In the genomic region with DNA sequence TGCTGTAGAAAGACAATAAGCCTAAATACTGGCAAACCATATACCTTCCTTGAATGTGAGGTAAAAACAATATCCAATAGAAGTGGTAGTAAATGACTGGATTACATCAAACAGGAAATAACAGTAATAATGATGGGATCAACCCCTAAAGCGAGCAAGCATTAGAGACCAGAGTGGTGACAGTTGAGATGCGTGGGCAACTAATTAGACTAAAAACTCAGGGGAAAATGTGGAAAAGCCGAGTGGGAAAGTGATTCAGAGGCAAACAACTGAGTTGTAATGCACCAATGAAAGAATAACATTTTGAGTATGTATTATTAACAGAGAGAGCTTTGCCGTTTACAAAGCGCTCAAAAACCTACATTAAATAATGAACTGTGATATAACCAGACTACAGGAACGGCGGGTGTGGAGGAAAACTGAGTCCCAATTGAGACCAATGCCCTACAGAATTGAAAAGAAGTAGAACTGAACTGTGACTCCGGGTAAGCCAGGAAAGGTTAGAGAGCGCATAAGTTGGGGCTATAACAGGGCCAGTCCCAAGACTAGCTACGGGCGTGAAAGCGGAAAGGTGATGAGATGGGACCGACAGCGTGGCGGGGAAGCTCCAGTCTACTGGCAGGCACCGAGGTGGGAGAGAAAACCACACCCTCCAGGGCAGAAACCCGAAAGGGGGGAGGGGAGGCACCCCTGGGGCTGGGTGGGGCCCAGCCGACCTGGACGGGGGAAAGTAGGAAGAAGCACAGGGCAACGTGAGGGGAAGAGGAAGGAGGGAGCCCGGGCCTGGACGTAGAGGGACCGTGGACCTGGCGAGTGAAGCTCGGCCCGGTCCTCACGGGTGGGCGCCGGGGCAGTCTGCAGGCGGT, we compare ENCODE assay signal across 8 cellular contexts. TPM values are rescaled to one million over a fixed set of nuclear protein-coding genes. Genes with fewer than 3 reads are reported as not detected.
DNase-seq lines count a peak whose midpoint lies in the region; ATAC-seq and TF ChIP-seq lines count a peak whose summit lies in the region.

No MANE protein-coding gene starts in this region.

- TSS peak; percentile 52 for BruUV-seq in A673 (replicated peaks; lab: Mats Ljungman, UMichigan)

- H3K27ac ChIP-seq in A673 (ENCODE audit: low read depth, low read length, poor library complexity, severe bottlenecking) (peak overlapping the region; percentile 100), OCI-LY3 (ENCODE audit: low read length) (peak overlapping the region; percentile 81), foreskin keratinocyte (peak overlapping the region; percentile 97), tibial nerve (peak overlapping the region; percentile 85 to 95 (median 92))

- peaks cover 4% of the 10 kb centered on the region for H3K36me3 ChIP-seq in A673 (ENCODE audit: insufficient read depth, low read length, poor library complexity, severe bottlenecking)
- peaks cover 2% of the 10 kb centered on the region for H3K36me3 ChIP-seq in OCI-LY3 (replicated peaks; ENCODE audit: low read depth, low read length)
- no peaks in the 10 kb centered on the region for H3K36me3 ChIP-seq in tibial nerve

- H4K20me1 ChIP-seq in OCI-LY3 (ENCODE audit: insufficient read depth, low read length), result peaks cover 27% of the 10 kb centered on the region

- no peak for TF ChIP-seq POLR2A in tibial nerve (IDR thresholded peaks at IDR 0.05)

- peaks cover 55% of the 10 kb centered on the region for H3K79me2 ChIP-seq in OCI-LY3 (ENCODE audit: low read length)

- POLR2A ChIA-PET in A673 (lab: Charles Lee; ENCODE audit: low non-redundant PET), result interaction anchor here (0.6 kb wide), 1 partner anchor 566 kb away, joined by 3 read pairs; no protein-coding TSS in a partner anchor

- H3K27me3 Mint-ChIP-seq in activated T-cell treated with anti-CD3 and anti-CD28 coated beads, Interleukin-2, amount 50 U/mL, for 4 hours (ENCODE audit: low read depth), result no peaks in the 10 kb centered on the region
- no peaks in the 10 kb centered on the region for H3K27me3 Mint-ChIP-seq in osteocyte (ENCODE audit: unreplicated experiment)

- H3K4me2 ChIP-seq in OCI-LY3 (ENCODE audit: low read length), result peak overlapping the region; percentile 91

- peak overlapping the region; percentile 73 for H3K4me3 ChIP-seq in A673 (ENCODE audit: low read depth, low read length, poor library complexity, severe bottlenecking)
- H3K4me3 ChIP-seq in OCI-LY3 (ENCODE audit: low read length), result peak overlapping the region; percentile 96
- H3K4me3 ChIP-seq in tibial nerve, result peak overlapping the region; percentile 75 to 100 (median 87)

- CTCF ChIA-PET in A673 (lab: Charles Lee), result no interaction called here

- peak; percentile 22 for ATAC-seq in GM18873 (IDR thresholded peaks at IDR 0.05; ENCODE audit: low FRiP score, unreplicated experiment)
- peak; percentile 24 for ATAC-seq in HG03139 (IDR thresholded peaks at IDR 0.05; ENCODE audit: unreplicated experiment)
- peak; percentile 19 to 27 for ATAC-seq in activated T-cell treated with anti-CD3 and anti-CD28 coated beads, Interleukin-2, amount 50 U/mL, for 4 hours
- peak; percentile 29 for ATAC-seq in foreskin keratinocyte

- WGBS in tibial nerve, 2 donors, result 1% methylated on average over 30 of the region's 30 CpGs

- intact Hi-C loops in A673 (cut with micrococcal nuclease; ENCODE audit: unreplicated experiment), result no loop called here

- peaks cover 16% of the 10 kb centered on the region for H3K4me1 ChIP-seq in A673 (ENCODE audit: insufficient read depth, low read length, poor library complexity, severe bottlenecking)
- peaks cover 31% of the 10 kb centered on the region for H3K4me1 ChIP-seq in OCI-LY3 (ENCODE audit: low read length)
- H3K4me1 ChIP-seq in foreskin keratinocyte, result no peaks in the 10 kb centered on the region
- peaks cover 0 to 25% (median 16%) of the 10 kb centered on the region in 4 donors for H3K4me1 ChIP-seq in tibial nerve

- no peaks in the 10 kb centered on the region for H3K9me3 ChIP-seq in A673 (ENCODE audit: low read depth, low read length, poor library complexity, severe bottlenecking)
- H3K9me3 ChIP-seq in OCI-LY3 (ENCODE audit: insufficient read depth, low read length), result no peaks in the 10 kb centered on the region
- H3K9me3 ChIP-seq in tibial nerve, result no peaks in the 10 kb centered on the region

- DNase-seq in A673 (ENCODE audit: low spot score) (peak; percentile 48), foreskin keratinocyte (peak in 1 of 2 donors; percentile 45), osteocyte (ENCODE audit: extremely low spot score, unreplicated experiment) (peak; percentile 85), tibial nerve (ENCODE audit: low spot score in 2 of 2) (no peak)
- peak; percentile 51 for DNase-seq in activated T-cell treated with anti-CD3 and anti-CD28 coated beads, Interleukin-2, amount 50 U/mL, for 4 hours

- H3K4me1 Mint-ChIP-seq in activated T-cell treated with anti-CD3 and anti-CD28 coated beads, Interleukin-2, amount 50 U/mL, for 4 hours (ENCODE audit: low read depth), result peaks cover 30% of the 10 kb centered on the region
- peaks cover 35% of the 10 kb centered on the region for H3K4me1 Mint-ChIP-seq in osteocyte (ENCODE audit: unreplicated experiment)

- H3K27me3 ChIP-seq in A673 (replicated peaks; ENCODE audit: insufficient read depth, low read depth, low read length, poor library complexity) (no peaks in the 10 kb centered on the region), OCI-LY3 (ENCODE audit: low read depth, low read length) (no peaks in the 10 kb centered on the region), foreskin keratinocyte (no peaks in the 10 kb centered on the region), tibial nerve (no peaks in the 10 kb centered on the region)

- H3K4me3 Mint-ChIP-seq in activated T-cell treated with anti-CD3 and anti-CD28 coated beads, Interleukin-2, amount 50 U/mL, for 4 hours, result peak overlapping the region; percentile 96
- peak overlapping the region; percentile 96 for H3K4me3 Mint-ChIP-seq in osteocyte (ENCODE audit: unreplicated experiment)

- peak overlapping the region; percentile 82 for H3K9ac ChIP-seq in OCI-LY3 (ENCODE audit: low read length)

- TF ChIP-seq CTCF in A673 (conservative IDR thresholded peaks at IDR 0.05; ENCODE audit: low read depth, low read length) (no peak), OCI-LY3 (IDR thresholded peaks at IDR 0.05; ENCODE audit: low read depth, low read length) (no peak), foreskin keratinocyte (conservative IDR thresholded peaks at IDR 0.05) (no peak), osteocyte (IDR thresholded peaks at IDR 0.05) (no peak), tibial nerve (IDR thresholded peaks at IDR 0.05) (no peak)

- TF ChIP-seq EP300 in tibial nerve (IDR thresholded peaks at IDR 0.05), result no peak

- H3K9me3 Mint-ChIP-seq in activated T-cell treated with anti-CD3 and anti-CD28 coated beads, Interleukin-2, amount 50 U/mL, for 4 hours, result no peaks in the 10 kb centered on the region
- no peaks in the 10 kb centered on the region for H3K9me3 Mint-ChIP-seq in osteocyte (ENCODE audit: unreplicated experiment)

- peaks cover 3% of the 10 kb centered on the region for H3K36me3 Mint-ChIP-seq in activated T-cell treated with anti-CD3 and anti-CD28 coated beads, Interleukin-2, amount 50 U/mL, for 4 hours (ENCODE audit: insufficient read depth)
- H3K36me3 Mint-ChIP-seq in osteocyte (ENCODE audit: unreplicated experiment), result peaks cover 2% of the 10 kb centered on the region

- peak overlapping the region; percentile 100 for H3K27ac Mint-ChIP-seq in osteocyte (ENCODE audit: unreplicated experiment)

- H2AFZ ChIP-seq in OCI-LY3 (ENCODE audit: low read depth, low read length), result no peak overlapping the region; the same call in 1 of the 2 replicates

RNA-seq across cellular contexts. Expression of gene UBAP2, which starts 0.6 kb away (rescaled TPM):
- 58.8 and 62.5 TPM in 2 replicates for total RNA-seq in A673 (2021)
- total RNA-seq in activated T-cell treated with anti-CD3 and anti-CD28 coated beads, Interleukin-2, amount 50 U/mL, for 4 hours, result 10 to 100 TPM; 47.9 to 59.4 (median 52.3) TPM
- 29.7 and 31.4 TPM in 2 replicates for total RNA-seq in foreskin keratinocyte
- polyA plus RNA-seq in foreskin keratinocyte, result 22.5 and 22.6 TPM in 2 replicates
- 39.9 and 40.6 TPM in 2 replicates for total RNA-seq in osteocyte
- total RNA-seq in tibial nerve, result 10 to 100 TPM; 29.7 to 36.9 (median 34.3) TPM

Comparison
In these comparisons a context has a peak if more than half of its experiments do, and no peak if none do; other contexts are left out.
1. DNase-seq: peak in A673 (single experiment), activated T-cell treated with anti-CD3 and anti-CD28 coated beads, Interleukin-2, amount 50 U/mL, for 4 hours (single experiment) and osteocyte (single experiment); none in tibial nerve (0 of 2).
2. Peak in every context shown above with its lines, with median percentiles within 50 percentile points of each other: H3K27ac ChIP-seq, H3K4me3 ChIP-seq and ATAC-seq.